In genomic region chrX:50762578-50762977, GRCh38 we compare ENCODE assay signal across 27 cellular contexts. TPM values are rescaled to one million over a fixed set of nuclear protein-coding genes. Genes with fewer than 3 reads are reported as not detected.
"Had no signal": no experiment of that assay in that cellular context is flagged by ENCODE, and none has a peak within 500 bp of the region (broad histone marks: within the 10 kb centered on the region; RNA-seq: fewer than 3 reads in every experiment).

No MANE protein-coding gene starts in this region.

- H3K36me3 Mint-ChIP-seq: activated naive CD8-positive, alpha-beta T cell; brain; memory B cell; naive thymus-derived CD4-positive, alpha-beta T cell had no signal

- FAIRE-seq: keratinocyte had no signal

- H3K27ac ChIP-seq: dorsolateral prefrontal cortex, gastrocnemius medialis, ovary, right lobe of liver, tibial nerve had no signal

- H3K36me3 ChIP-seq: gastrocnemius medialis, ovary, right lobe of liver, tibial nerve had no signal

- H3K4me3 Mint-ChIP-seq: activated B cell treated with CpG ODN at 0.5 μM for 24 hours; activated CD8-positive, alpha-beta T cell treated with anti-CD3 and anti-CD28 coated beads for 36 hours; activated naive CD8-positive, alpha-beta T cell; activated T-cell treated with anti-CD3 and anti-CD28 coated beads, Interleukin-2, amount 50 U/mL, for 4 hours; brain; central memory CD8-positive, alpha-beta T cell; memory B cell; naive thymus-derived CD4-positive, alpha-beta T cell; T-helper 2 cell treated with Interferon-gamma antibody and Interleukin-4, amounts not matched to agents 5 μg/mL and 100 μg/mL, for 36 hours had no signal

- DNase-seq: activated B cell treated with CpG ODN at 0.5 μM for 24 hours; activated CD4-positive, alpha-beta T cell treated with anti-CD3 and anti-CD28 coated beads, Interleukin-2, amount 50 U/mL, for 1 hour; activated CD8-positive, alpha-beta T cell treated with anti-CD3 and anti-CD28 coated beads for 36 hours; activated naive CD4-positive, alpha-beta T cell; activated T-cell treated with anti-CD3 and anti-CD28 coated beads, Interleukin-2, amount 50 U/mL, for 4 hours; aorta; dorsolateral prefrontal cortex; effector memory CD4-positive, alpha-beta T cell; gastrocnemius medialis; glutamatergic neuron; midbrain; naive thymus-derived CD4-positive, alpha-beta T cell; ovary; right lobe of liver; stimulated activated CD4-positive, alpha-beta T cell treated with anti-CD3 and anti-CD28 coated beads, Interleukin-2, amount 100 ng/mL, for 48 hours; stimulated activated naive CD4-positive, alpha-beta T cell treated with Interleukin-2 at 50 U/mL for 16 hours; T-helper 1 cell had no signal

- ATAC-seq: activated CD8-positive, alpha-beta T cell treated with anti-CD3 and anti-CD28 coated beads for 36 hours; activated T-cell treated with anti-CD3 and anti-CD28 coated beads, Interleukin-2, amount 50 U/mL, for 4 hours; esophagus mucosa; gastrocnemius medialis; naive thymus-derived CD4-positive, alpha-beta T cell; right lobe of liver had no signal

- H3K4me3 ChIP-seq: dorsolateral prefrontal cortex, gastrocnemius medialis, ovary, right lobe of liver, tibial nerve had no signal

- H3K4me1 ChIP-seq: gastrocnemius medialis, right lobe of liver had no signal

- H3K9me3 ChIP-seq: gastrocnemius medialis, ovary, right lobe of liver, tibial nerve had no signal

- H3K27ac Mint-ChIP-seq: activated B cell treated with CpG ODN at 0.5 μM for 24 hours; activated CD8-positive, alpha-beta T cell treated with anti-CD3 and anti-CD28 coated beads for 36 hours; activated naive CD8-positive, alpha-beta T cell; activated T-helper 2 cell treated with anti-CD3 and anti-CD28 coated beads, Interferon-gamma antibody, Interleukin-2, Interleukin-4, amounts not matched to agents 10 μg/mL and 5 μg/mL and 100 μg/mL, durations not matched to agents 14 hours and 24 hours and 36 hours; brain; memory B cell; naive thymus-derived CD4-positive, alpha-beta T cell; progenitor cell of endocrine pancreas; T-helper 2 cell treated with Interferon-gamma antibody and Interleukin-4, amounts not matched to agents 5 μg/mL and 100 μg/mL, for 36 hours had no signal

- H3K4me1 Mint-ChIP-seq: activated B cell treated with CpG ODN at 0.5 μM for 24 hours; brain; central memory CD8-positive, alpha-beta T cell; memory B cell; naive thymus-derived CD4-positive, alpha-beta T cell had no signal

- H3K9me3 Mint-ChIP-seq: activated B cell treated with CpG ODN at 0.5 μM for 24 hours; activated CD8-positive, alpha-beta T cell treated with anti-CD3 and anti-CD28 coated beads for 36 hours; activated T-cell treated with anti-CD3 and anti-CD28 coated beads, Interleukin-2, amount 50 U/mL, for 4 hours; activated T-helper 2 cell treated with anti-CD3 and anti-CD28 coated beads, Interferon-gamma antibody, Interleukin-2, Interleukin-4, amounts not matched to agents 10 μg/mL and 5 μg/mL and 100 μg/mL, durations not matched to agents 14 hours and 24 hours and 36 hours; brain; central memory CD8-positive, alpha-beta T cell; memory B cell; naive thymus-derived CD4-positive, alpha-beta T cell; T-helper 2 cell treated with Interferon-gamma antibody and Interleukin-4, amounts not matched to agents 5 μg/mL and 100 μg/mL, for 36 hours had no signal

- H3K27me3 ChIP-seq: ovary had no signal

- H3K27me3 Mint-ChIP-seq: activated B cell treated with CpG ODN at 0.5 μM for 24 hours; activated naive CD8-positive, alpha-beta T cell; progenitor cell of endocrine pancreas had no signal

RNA-seq across cellular contexts. Expression of gene SHROOM4, which starts 51.4 kb away (rescaled TPM):
- total RNA-seq: activated B cell treated with CpG ODN at 0.5 μM for 24 hours; activated CD8-positive, alpha-beta T cell treated with anti-CD3 and anti-CD28 coated beads for 36 hours; activated T-cell treated with anti-CD3 and anti-CD28 coated beads, Interleukin-2, amount 50 U/mL, for 4 hours; activated T-helper 2 cell treated with anti-CD3 and anti-CD28 coated beads, Interferon-gamma antibody, Interleukin-2, Interleukin-4, amounts not matched to agents 10 μg/mL and 5 μg/mL and 100 μg/mL, durations not matched to agents 14 hours and 24 hours and 36 hours had no signal
- polyA plus RNA-seq: naive thymus-derived CD4-positive, alpha-beta T cell had no signal
